ENCODE assay signal across 1 cellular context in genomic region chr1:39368045-39368444, GRCh38.
TF ChIP-seq lines count a peak whose summit lies in the region.

No MANE protein-coding gene starts in this region.

TF ChIP-seq in GM23338, 12 proteins besides CTCF, POLR2A, EP300 and RAD21 (continued from another document):
- TF ChIP-seq, protein P1, sequence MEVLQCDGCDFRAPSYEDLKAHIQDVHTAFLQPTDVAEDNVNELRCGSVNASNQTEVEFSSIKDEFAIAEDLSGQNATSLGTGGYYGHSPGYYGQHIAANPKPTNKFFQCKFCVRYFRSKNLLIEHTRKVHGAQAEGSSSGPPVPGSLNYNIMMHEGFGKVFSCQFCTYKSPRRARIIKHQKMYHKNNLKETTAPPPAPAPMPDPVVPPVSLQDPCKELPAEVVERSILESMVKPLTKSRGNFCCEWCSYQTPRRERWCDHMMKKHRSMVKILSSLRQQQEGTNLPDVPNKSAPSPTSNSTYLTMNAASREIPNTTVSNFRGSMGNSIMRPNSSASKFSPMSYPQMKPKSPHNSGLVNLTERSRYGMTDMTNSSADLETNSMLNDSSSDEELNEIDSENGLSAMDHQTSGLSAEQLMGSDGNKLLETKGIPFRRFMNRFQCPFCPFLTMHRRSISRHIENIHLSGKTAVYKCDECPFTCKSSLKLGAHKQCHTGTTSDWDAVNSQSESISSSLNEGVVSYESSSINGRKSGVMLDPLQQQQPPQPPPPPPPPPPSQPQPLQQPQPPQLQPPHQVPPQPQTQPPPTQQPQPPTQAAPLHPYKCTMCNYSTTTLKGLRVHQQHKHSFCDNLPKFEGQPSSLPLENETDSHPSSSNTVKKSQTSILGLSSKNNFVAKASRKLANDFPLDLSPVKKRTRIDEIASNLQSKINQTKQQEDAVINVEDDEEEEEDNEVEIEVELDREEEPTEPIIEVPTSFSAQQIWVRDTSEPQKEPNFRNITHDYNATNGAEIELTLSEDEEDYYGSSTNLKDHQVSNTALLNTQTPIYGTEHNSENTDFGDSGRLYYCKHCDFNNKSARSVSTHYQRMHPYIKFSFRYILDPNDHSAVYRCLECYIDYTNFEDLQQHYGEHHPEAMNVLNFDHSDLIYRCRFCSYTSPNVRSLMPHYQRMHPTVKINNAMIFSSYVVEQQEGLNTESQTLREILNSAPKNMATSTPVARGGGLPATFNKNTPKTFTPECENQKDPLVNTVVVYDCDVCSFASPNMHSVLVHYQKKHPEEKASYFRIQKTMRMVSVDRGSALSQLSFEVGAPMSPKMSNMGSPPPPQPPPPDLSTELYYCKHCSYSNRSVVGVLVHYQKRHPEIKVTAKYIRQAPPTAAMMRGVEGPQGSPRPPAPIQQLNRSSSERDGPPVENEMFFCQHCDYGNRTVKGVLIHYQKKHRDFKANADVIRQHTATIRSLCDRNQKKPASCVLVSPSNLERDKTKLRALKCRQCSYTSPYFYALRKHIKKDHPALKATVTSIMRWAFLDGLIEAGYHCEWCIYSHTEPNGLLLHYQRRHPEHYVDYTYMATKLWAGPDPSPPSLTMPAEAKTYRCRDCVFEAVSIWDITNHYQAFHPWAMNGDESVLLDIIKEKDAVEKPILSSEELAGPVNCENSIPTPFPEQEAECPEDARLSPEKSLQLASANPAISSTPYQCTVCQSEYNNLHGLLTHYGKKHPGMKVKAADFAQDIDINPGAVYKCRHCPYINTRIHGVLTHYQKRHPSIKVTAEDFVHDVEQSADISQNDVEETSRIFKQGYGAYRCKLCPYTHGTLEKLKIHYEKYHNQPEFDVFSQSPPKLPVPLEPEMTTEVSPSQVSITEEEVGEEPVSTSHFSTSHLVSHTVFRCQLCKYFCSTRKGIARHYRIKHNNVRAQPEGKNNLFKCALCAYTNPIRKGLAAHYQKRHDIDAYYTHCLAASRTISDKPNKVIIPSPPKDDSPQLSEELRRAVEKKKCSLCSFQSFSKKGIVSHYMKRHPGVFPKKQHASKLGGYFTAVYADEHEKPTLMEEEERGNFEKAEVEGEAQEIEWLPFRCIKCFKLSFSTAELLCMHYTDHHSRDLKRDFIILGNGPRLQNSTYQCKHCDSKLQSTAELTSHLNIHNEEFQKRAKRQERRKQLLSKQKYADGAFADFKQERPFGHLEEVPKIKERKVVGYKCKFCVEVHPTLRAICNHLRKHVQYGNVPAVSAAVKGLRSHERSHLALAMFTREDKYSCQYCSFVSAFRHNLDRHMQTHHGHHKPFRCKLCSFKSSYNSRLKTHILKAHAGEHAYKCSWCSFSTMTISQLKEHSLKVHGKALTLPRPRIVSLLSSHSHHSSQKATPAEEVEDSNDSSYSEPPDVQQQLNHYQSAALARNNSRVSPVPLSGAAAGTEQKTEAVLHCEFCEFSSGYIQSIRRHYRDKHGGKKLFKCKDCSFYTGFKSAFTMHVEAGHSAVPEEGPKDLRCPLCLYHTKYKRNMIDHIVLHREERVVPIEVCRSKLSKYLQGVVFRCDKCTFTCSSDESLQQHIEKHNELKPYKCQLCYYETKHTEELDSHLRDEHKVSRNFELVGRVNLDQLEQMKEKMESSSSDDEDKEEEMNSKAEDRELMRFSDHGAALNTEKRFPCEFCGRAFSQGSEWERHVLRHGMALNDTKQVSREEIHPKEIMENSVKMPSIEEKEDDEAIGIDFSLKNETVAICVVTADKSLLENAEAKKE (CRISPR knock-in tag; IDR thresholded peaks at IDR 0.05), result no peak
- no peak for TF ChIP-seq EZH2 (IDR thresholded peaks at IDR 0.05; ENCODE audit: low read depth, unreplicated experiment)
TF ChIP-seq in GM23338: peak in this region for 0.
